ENCODE assay signal across 12 cellular contexts in genomic region chr5:124936626-124936933, GRCh38.
A peak's percentile ranks its signal among the peaks of the same experiment; 100 is the strongest.
DNase-seq lines count a peak whose midpoint lies in the region; ATAC-seq lines count a peak whose summit lies in the region.
"Had no signal": no experiment of that assay in that cellular context is flagged by ENCODE, and none has a peak within 500 bp of the region (broad histone marks: within the 10 kb centered on the region; RNA-seq: fewer than 3 reads in every experiment).

No MANE protein-coding gene starts in this region.

- H3K27ac ChIP-seq in SJSA1, result peak overlapping the region; percentile 80
- H3K27ac ChIP-seq: BLaER1, vagina had no signal

- POLR2A ChIA-PET in activated CD4-positive, alpha-beta memory T cell treated with anti-CD3 and anti-CD28 coated beads, Interleukin-2, amount 10 ng/mL, durations not matched to agents 7 days and 5 days (lab: Charles Lee), result no interaction called here

- DNase-seq in SJSA1 (ENCODE audit: low read depth in 1 of 2, low spot score in 2 of 2) (no peak), NCI-H128 (lab: John Stamatoyannopoulos, UW; ENCODE audit: unreplicated experiment) (no peak), SKM-1 (lab: John Stamatoyannopoulos, UW; ENCODE audit: unreplicated experiment) (no peak), NCI-H446 (lab: John Stamatoyannopoulos, UW) (no peak)
- DNase-seq in activated CD4-positive, alpha-beta memory T cell treated with anti-CD3 and anti-CD28 coated beads, Interleukin-2, amount 10 ng/mL, durations not matched to agents 7 days and 5 days, result no peak
- DNase-seq: GF-D8, NCI-H1417 treated with DMSO at 0.1 percent for 48 hours had no signal

- peaks cover 3% of the 10 kb centered on the region; the same call in 1 of the 2 replicates for H3K9me3 ChIP-seq in SJSA1 (replicated peaks)
- H3K9me3 ChIP-seq: vagina had no signal

- H3K36me3 Mint-ChIP-seq in activated CD4-positive, alpha-beta memory T cell treated with anti-CD3 and anti-CD28 coated beads, Interleukin-2, amount 10 ng/mL, durations not matched to agents 7 days and 5 days (ENCODE audit: low read depth), result no peaks in the 10 kb centered on the region

- no peaks in the 10 kb centered on the region for H3K4me1 Mint-ChIP-seq in activated CD4-positive, alpha-beta memory T cell treated with anti-CD3 and anti-CD28 coated beads, Interleukin-2, amount 10 ng/mL, durations not matched to agents 7 days and 5 days

- CTCF ChIA-PET in activated CD4-positive, alpha-beta memory T cell treated with anti-CD3 and anti-CD28 coated beads, Interleukin-2, amount 10 ng/mL, durations not matched to agents 7 days and 5 days (lab: Charles Lee), result no interaction called here

- no peaks in the 10 kb centered on the region for H3K27me3 Mint-ChIP-seq in activated CD4-positive, alpha-beta memory T cell treated with anti-CD3 and anti-CD28 coated beads, Interleukin-2, amount 10 ng/mL, durations not matched to agents 7 days and 5 days

- H3K27ac Mint-ChIP-seq in activated CD4-positive, alpha-beta memory T cell treated with anti-CD3 and anti-CD28 coated beads, Interleukin-2, amount 10 ng/mL, durations not matched to agents 7 days and 5 days, result no peak overlapping the region

- H3K4me3 Mint-ChIP-seq in activated CD4-positive, alpha-beta memory T cell treated with anti-CD3 and anti-CD28 coated beads, Interleukin-2, amount 10 ng/mL, durations not matched to agents 7 days and 5 days, result no peak overlapping the region

- H3K4me1 ChIP-seq in SJSA1 (replicated peaks), result peaks cover 12% of the 10 kb centered on the region
- H3K4me1 ChIP-seq: vagina had no signal

- ATAC-seq in GM18508 (IDR thresholded peaks at IDR 0.05; ENCODE audit: insufficient read depth, unreplicated experiment) (peak; percentile 31), GM21390 (IDR thresholded peaks at IDR 0.05; ENCODE audit: unreplicated experiment) (peak; percentile 59), HG03039 (IDR thresholded peaks at IDR 0.05; ENCODE audit: unreplicated experiment) (peak; percentile 37)

- H3K9me3 Mint-ChIP-seq in activated CD4-positive, alpha-beta memory T cell treated with anti-CD3 and anti-CD28 coated beads, Interleukin-2, amount 10 ng/mL, durations not matched to agents 7 days and 5 days, result no peaks in the 10 kb centered on the region

- no peaks in the 10 kb centered on the region for H3K36me3 ChIP-seq in SJSA1
- H3K36me3 ChIP-seq: BLaER1, vagina had no signal

- H3K4me3 ChIP-seq in SJSA1, result no peak overlapping the region
- H3K4me3 ChIP-seq: BLaER1, vagina had no signal

- H3K27me3 ChIP-seq in SJSA1 (replicated peaks), result no peaks in the 10 kb centered on the region
- H3K27me3 ChIP-seq: BLaER1, vagina had no signal
